In the genomic region with DNA sequence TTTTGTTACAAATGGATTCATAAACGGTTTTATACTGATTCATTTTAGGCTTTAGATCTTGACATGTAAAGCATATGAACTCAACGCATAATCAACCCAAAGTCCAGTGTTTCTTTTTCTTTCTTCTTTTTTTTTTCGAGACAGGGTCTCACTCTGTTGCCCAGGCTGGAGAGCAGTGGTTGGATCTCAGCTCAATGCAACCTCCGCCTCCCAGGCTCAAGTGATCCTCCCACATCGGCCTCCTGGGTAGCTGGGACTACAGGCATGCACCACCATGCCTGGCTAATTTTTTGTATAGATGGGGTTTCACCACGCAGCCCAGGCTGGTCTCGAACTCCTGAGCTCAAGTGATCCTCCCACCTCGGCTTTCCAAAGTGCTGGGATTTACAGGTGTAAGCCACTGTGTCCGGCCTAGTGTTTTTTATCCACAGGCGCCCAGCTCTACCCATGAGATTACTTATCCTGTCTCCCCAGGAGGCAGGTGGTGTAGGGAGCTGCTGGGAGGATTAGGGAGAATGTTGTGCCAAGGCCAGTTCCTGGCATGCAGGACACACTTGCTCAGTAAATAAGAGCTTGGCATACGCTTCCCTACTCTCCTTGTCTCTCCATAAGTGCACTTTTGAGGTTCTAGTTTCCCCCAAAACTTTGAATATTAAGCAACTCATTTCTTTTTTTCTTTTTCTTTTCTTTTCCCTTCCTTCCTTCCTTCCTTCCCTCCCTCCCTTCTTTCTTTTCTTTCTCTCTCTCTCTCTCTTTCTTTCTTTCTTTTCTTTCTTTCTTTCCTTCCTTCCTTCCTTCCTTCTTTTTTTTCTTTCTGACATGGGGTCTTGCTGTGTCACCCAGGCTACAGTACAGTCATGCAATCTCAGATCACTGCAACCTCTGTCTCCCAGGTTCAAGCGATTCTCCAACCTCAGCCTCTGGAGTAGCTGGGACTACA, we compare ENCODE assay signal across 16 cellular contexts. TPM values are rescaled to one million over a fixed set of nuclear protein-coding genes. Genes with fewer than 3 reads are reported as not detected.
DNase-seq lines count a peak whose midpoint lies in the region; ATAC-seq and TF ChIP-seq lines count a peak whose summit lies in the region.
"Had no signal": no experiment of that assay in that cellular context is flagged by ENCODE, and none has a peak within 500 bp of the region (broad histone marks: within the 10 kb centered on the region; RNA-seq: fewer than 3 reads in every experiment).

No MANE protein-coding gene starts in this region.

- H3K9me3 Mint-ChIP-seq in activated naive CD8-positive, alpha-beta T cell treated with anti-CD3 and anti-CD28 coated beads for 36 hours = no peaks in the 10 kb centered on the region

- H3K27me3 ChIP-seq in body of pancreas (no peaks in the 10 kb centered on the region), thyroid gland (no peaks in the 10 kb centered on the region)

- WGBS in body of pancreas, 2 donors = 53 to 59% methylated on average over 12 of the region's 12 CpGs
- 78 to 79% methylated on average over 12 of the region's 12 CpGs for WGBS in thyroid gland, 2 donors

- no peaks in the 10 kb centered on the region for H3K36me3 ChIP-seq in body of pancreas (replicated peaks in 1 of 2; ENCODE audit: insufficient read depth in 1 of 2, low read depth in 2 of 2)
- H3K36me3 ChIP-seq in thyroid gland = no peaks in the 10 kb centered on the region

- no peak for ATAC-seq in body of pancreas
- no peak for ATAC-seq in HG03135 (IDR thresholded peaks at IDR 0.05; ENCODE audit: unreplicated experiment)

- H3K27ac ChIP-seq in body of pancreas (peak overlapping the region in 2 of 4 donors; percentile 34 to 36), thyroid gland (no peak overlapping the region)

- peaks cover 51% of the 10 kb centered on the region for H3K27me3 Mint-ChIP-seq in activated naive CD8-positive, alpha-beta T cell treated with anti-CD3 and anti-CD28 coated beads for 36 hours

- peaks cover 76% of the 10 kb centered on the region for H3K4me1 ChIP-seq in body of pancreas
- peaks cover 20 to 38% of the 10 kb centered on the region in 2 donors for H3K4me1 ChIP-seq in thyroid gland

- no peak overlapping the region for H3K27ac Mint-ChIP-seq in activated naive CD8-positive, alpha-beta T cell treated with anti-CD3 and anti-CD28 coated beads for 36 hours

- intact Hi-C loops in body of pancreas (cut with DNase I) = no loop called here
- intact Hi-C loops in thyroid gland (cut with DNase I) = no loop called here

- no peaks in the 10 kb centered on the region for H3K9me3 ChIP-seq in body of pancreas
- H3K9me3 ChIP-seq in thyroid gland = no peaks in the 10 kb centered on the region
- H3K9me3 ChIP-seq: Caco-2 had no signal

- TF ChIP-seq CTCF in LNCaP clone FGC (IDR thresholded peaks at IDR 0.05; ENCODE audit: control insufficient read depth, extremely low read depth, insufficient read depth) = no peak
- no peak for TF ChIP-seq CTCF in body of pancreas (IDR thresholded peaks at IDR 0.05)
- no peak for TF ChIP-seq CTCF in thyroid gland (IDR thresholded peaks at IDR 0.05)
- no peak for TF ChIP-seq CTCF in foreskin fibroblast (IDR thresholded peaks at IDR 0.05; ENCODE audit: low read depth, low read length)

- no peaks in the 10 kb centered on the region for H3K4me1 Mint-ChIP-seq in activated naive CD8-positive, alpha-beta T cell treated with anti-CD3 and anti-CD28 coated beads for 36 hours

- H3K4me3 ChIP-seq in LNCaP clone FGC (ENCODE audit: low read depth, low read length) (no peak overlapping the region), body of pancreas (no peak overlapping the region), thyroid gland (replicated peaks in 1 of 3) (no peak overlapping the region), foreskin fibroblast (ENCODE audit: low read depth in 1 of 2, low read length in 2 of 2) (no peak overlapping the region)

- TF ChIP-seq POLR2A in body of pancreas (IDR thresholded peaks at IDR 0.05) = no peak
- no peak for TF ChIP-seq POLR2A in thyroid gland (IDR thresholded peaks at IDR 0.05)

- no peaks in the 10 kb centered on the region for H3K36me3 Mint-ChIP-seq in activated naive CD8-positive, alpha-beta T cell treated with anti-CD3 and anti-CD28 coated beads for 36 hours
- H3K36me3 Mint-ChIP-seq: CD4-positive, CD25-positive, alpha-beta regulatory T cell had no signal

- no peak overlapping the region for H3K4me3 Mint-ChIP-seq in activated naive CD8-positive, alpha-beta T cell treated with anti-CD3 and anti-CD28 coated beads for 36 hours
- H3K4me3 Mint-ChIP-seq: CD4-positive, CD25-positive, alpha-beta regulatory T cell had no signal

- peak; percentile 94 for DNase-seq in LNCaP clone FGC (ENCODE audit: low read depth)
- peak; percentile 70 to 88 (median 84) for DNase-seq in body of pancreas
- DNase-seq in midbrain (lab: John Stamatoyannopoulos, UW) = peak; percentile 25
- DNase-seq in thyroid gland = peak; percentile 69 to 76
- no peak for DNase-seq in foreskin fibroblast
- DNase-seq in activated naive CD8-positive, alpha-beta T cell treated with anti-CD3 and anti-CD28 coated beads for 36 hours = no peak
- DNase-seq: Caco-2; CD4-positive, CD25-positive, alpha-beta regulatory T cell; EL; GOT3; Karpas-422; NCI-H187; NCI-H226; NCI-H526; SHP77 treated with DMSO at 0.1 percent for 48 hours had no signal

RNA-seq across cellular contexts. Expression of a gene that starts 4.8 kb away (rescaled TPM):
- total RNA-seq in body of pancreas = 10 to 100 TPM; 12.5 to 73.2 TPM
- total RNA-seq in thyroid gland = 10 to 100 TPM; 12.9 to 31.0 (median 17.4) TPM
- total RNA-seq in activated naive CD8-positive, alpha-beta T cell treated with anti-CD3 and anti-CD28 coated beads for 36 hours = under 1 TPM; 0.26 to 0.35 TPM

Comparison
In these comparisons a context has a peak if more than half of its experiments do, and no peak if none do; other contexts are left out.
1. DNase-seq: peak in LNCaP clone FGC (single experiment), body of pancreas (4 of 4), midbrain (single experiment) and thyroid gland (2 of 2); none in foreskin fibroblast (0 of 2) and activated naive CD8-positive, alpha-beta T cell treated with anti-CD3 and anti-CD28 coated beads for 36 hours (single experiment).
2. RNA of a gene that starts 4.8 kb away (total RNA-seq): 12.5 to 73.2 TPM in body of pancreas and 12.9 to 31.0 TPM in thyroid gland; 0.26 to 0.35 TPM in activated naive CD8-positive, alpha-beta T cell treated with anti-CD3 and anti-CD28 coated beads for 36 hours; every median in the first group is over 4 times any median in the second.